23 cellular contexts compared by ENCODE assay signal in genomic region chr17:77825621-77826020, GRCh38.
DNase-seq lines count a peak whose midpoint lies in the region; ATAC-seq and TF ChIP-seq lines count a peak whose summit lies in the region.
"Had no signal": no experiment of that assay in that cellular context is flagged by ENCODE, and none has a peak within 500 bp of the region (broad histone marks: within the 10 kb centered on the region; RNA-seq: fewer than 3 reads in every experiment).

No MANE protein-coding gene starts in this region.

- in situ Hi-C loops in ACHN (cut with HindIII; ENCODE audit: low pct_ligation_motif_present, low pct_unique_long_range_greater_than_20kb, low sequenced_read_pairs): no loop called here

- ATAC-seq in left cardiac atrium (no peak), Right ventricle myocardium inferior (no peak), upper lobe of right lung (no peak), HG02973 (IDR thresholded peaks at IDR 0.05; ENCODE audit: unreplicated experiment) (no peak)
- ATAC-seq: A549, GM12878, GM23338 had no signal

- H3K4me2 ChIP-seq in mesendoderm (ENCODE audit: low read length): no peak overlapping the region
- H3K4me2 ChIP-seq: A549, GM23338, KMS-11, SK-N-SH had no signal

- no peak for TF ChIP-seq CTCF in upper lobe of right lung (IDR thresholded peaks at IDR 0.05)

- H3K36me3 ChIP-seq in mesendoderm (ENCODE audit: control insufficient read depth, insufficient read depth, low read length) (no peaks in the 10 kb centered on the region), upper lobe of right lung (no peaks in the 10 kb centered on the region)
- H3K36me3 ChIP-seq: HAP-1 had no signal

- H3K23ac ChIP-seq in mesendoderm (ENCODE audit: low read length): no peak overlapping the region

- no peak overlapping the region for H2BK15ac ChIP-seq in mesendoderm (replicated peaks; ENCODE audit: low read depth)

- H3K4me3 ChIP-seq in mesendoderm (ENCODE audit: low read length) (no peak overlapping the region), upper lobe of right lung (no peak overlapping the region)
- H3K4me3 ChIP-seq: A549, GM12878, GM23338, HAP-1 had no signal

- H4K8ac ChIP-seq in mesendoderm (ENCODE audit: low read depth, low read length): no peak overlapping the region

- H2BK5ac ChIP-seq in mesendoderm (ENCODE audit: low read length): no peak overlapping the region

- peak overlapping the region; percentile 34 for H3K56ac ChIP-seq in mesendoderm (ENCODE audit: low read length)

- no CpG with 5 or more reads among the region's 15 CpGs for WGBS in mesendoderm (ENCODE audit: extremely low coverage, insufficient coverage, low lambda C conversion rate)

- H3K4ac ChIP-seq in mesendoderm (ENCODE audit: low read depth, low read length): no peak overlapping the region

- H3K9ac ChIP-seq in mesendoderm (ENCODE audit: low read length): no peak overlapping the region
- H3K9ac ChIP-seq: KMS-11, SK-N-SH had no signal

- H3K27ac ChIP-seq in mesendoderm (ENCODE audit: low read depth, low read length): no peak overlapping the region
- H3K27ac ChIP-seq in upper lobe of right lung: no peak overlapping the region
- H3K27ac ChIP-seq: A549, KMS-11 had no signal

- H3K79me2 ChIP-seq in mesendoderm (ENCODE audit: control insufficient read depth, insufficient read depth, low read length): no peaks in the 10 kb centered on the region

- intact Hi-C loops in left cardiac atrium (cut with DNase I) (loop anchor here in 1 of 2 donors (10.0 kb wide), 1 partner anchor 129 kb away; the partner anchor contains the start of gene TNRC6C), Right ventricle myocardium inferior (cut with DNase I) (no loop called here), head of caudate nucleus (cut with DNase I) (no loop called here), upper lobe of right lung (cut with DNase I) (no loop called here)

- H2AK5ac ChIP-seq in mesendoderm (ENCODE audit: low read length): no peak overlapping the region

- H3K18ac ChIP-seq in mesendoderm (ENCODE audit: low read length): no peak overlapping the region

- H3K27me3 ChIP-seq in mesendoderm (ENCODE audit: insufficient read depth, low read length, poor library complexity) (no peaks in the 10 kb centered on the region), upper lobe of right lung (no peaks in the 10 kb centered on the region)

- H3K4me1 ChIP-seq in mesendoderm (ENCODE audit: control insufficient read depth, low read depth, low read length): no peaks in the 10 kb centered on the region
- H3K4me1 ChIP-seq in upper lobe of right lung: peaks cover 7% of the 10 kb centered on the region
- H3K4me1 ChIP-seq: A549, HAP-1 had no signal

- peak; percentile 11 for DNase-seq in left cardiac atrium
- DNase-seq in Right ventricle myocardium inferior (ENCODE audit: missing footprints): no peak
- DNase-seq in head of caudate nucleus: peak in 36 of 42 donors; percentile 18 to 88 (median 62)
- DNase-seq in mesendoderm: no peak
- DNase-seq in upper lobe of right lung: peak; percentile 51
- no peak for DNase-seq in ACHN
- DNase-seq: C1 segment of cervical spinal cord; CD4-positive, alpha-beta memory T cell; COR-L47; DMS53; HFFc6; MM.1S; NCI-H2029; NCI-H446 treated with DMSO at 0.1 percent for 48 hours; NCI-H526 treated with DMSO at 0.1 percent for 48 hours; RPMI8226 had no signal

- H3K79me1 ChIP-seq in mesendoderm (ENCODE audit: low read length): no peaks in the 10 kb centered on the region

- H2BK120ac ChIP-seq in mesendoderm (ENCODE audit: low read depth, low read length): no peak overlapping the region

- H3K9me3 ChIP-seq in upper lobe of right lung: no peaks in the 10 kb centered on the region
- H3K9me3 ChIP-seq: A549, HAP-1, SK-N-SH had no signal

- H4K5ac ChIP-seq in mesendoderm (ENCODE audit: low read length): no peak overlapping the region

Comparison
In these comparisons a context has a peak if more than half of its experiments do, and no peak if none do; other contexts are left out.
1. DNase-seq: peak in left cardiac atrium (single experiment), head of caudate nucleus (36 of 42) and upper lobe of right lung (single experiment); none in Right ventricle myocardium inferior (single experiment), mesendoderm (single experiment) and ACHN (single experiment).